Comparison of ENCODE assay signal across 17 cellular contexts in the genomic region with DNA sequence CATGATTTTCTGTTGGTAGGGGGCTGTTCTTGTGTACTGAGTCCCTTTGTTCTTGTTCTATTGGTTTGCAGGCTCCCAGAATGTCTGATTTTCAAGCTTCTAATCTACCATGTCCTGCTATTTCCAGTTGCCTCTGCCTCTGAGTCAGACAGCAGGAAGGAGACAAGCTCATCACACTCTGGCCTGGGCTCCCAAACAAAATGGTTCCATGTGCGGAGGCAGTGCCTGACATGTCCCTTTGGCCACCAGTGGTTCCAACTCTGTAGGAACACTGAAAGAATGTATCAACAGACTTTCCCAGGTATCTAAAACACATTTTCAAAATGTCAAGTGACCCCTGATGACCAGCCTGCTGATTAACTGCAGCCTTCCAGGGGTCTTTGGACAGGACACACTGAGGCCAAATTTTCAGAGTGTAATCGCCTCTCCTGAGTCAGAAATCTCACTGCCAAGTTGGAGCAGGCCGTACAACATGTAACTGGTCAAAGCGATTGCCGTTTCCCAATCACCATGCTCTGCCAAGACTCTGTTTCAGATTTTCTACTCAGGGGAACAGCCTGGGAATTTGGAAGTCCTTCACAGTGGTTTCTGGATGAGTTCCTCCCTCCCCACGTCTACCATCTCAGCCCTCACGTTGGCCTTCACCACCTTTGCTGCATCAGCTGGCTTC.
DNase-seq lines count a peak whose midpoint lies in the region; ATAC-seq and TF ChIP-seq lines count a peak whose summit lies in the region.
"Had no signal": no experiment of that assay in that cellular context is flagged by ENCODE, and none has a peak within 500 bp of the region (broad histone marks: within the 10 kb centered on the region; RNA-seq: fewer than 3 reads in every experiment).

No MANE protein-coding gene starts in this region.

- no peak overlapping the region for H2AK9ac ChIP-seq in IMR-90 (replicated peaks; ENCODE audit: low read depth, low read length, poor library complexity)

- H3K9me3 ChIP-seq in IMR-90 (ENCODE audit: control insufficient read depth, insufficient read depth, low read length) (no peaks in the 10 kb centered on the region), mesenchymal stem cell (ENCODE audit: control insufficient read depth, low read length) (no peaks in the 10 kb centered on the region), testis (no peaks in the 10 kb centered on the region), SJCRH30 (replicated peaks) (no peaks in the 10 kb centered on the region)
- H3K9me3 ChIP-seq: prostate gland had no signal

- H2AFZ ChIP-seq in IMR-90 (replicated peaks; ENCODE audit: low read length, poor library complexity) (peak overlapping the region; percentile 40), mesenchymal stem cell (ENCODE audit: low read depth, low read length) (no peak overlapping the region)

- H3K23ac ChIP-seq in IMR-90 (ENCODE audit: low read depth, low read length): 0 out of 2 replicates have a peak overlapping the region, but pooled peaks have one; percentile 20
- no peak overlapping the region for H3K23ac ChIP-seq in mesenchymal stem cell (ENCODE audit: low read length in 2 of 2)

- no TSS peak for BruUV-seq in IMR-90 (replicated peaks; lab: Mats Ljungman, UMichigan)

- H3K4me1 ChIP-seq in IMR-90 (ENCODE audit: control insufficient read depth, insufficient read depth, low read length): peaks cover 3% of the 10 kb centered on the region; the same call in 1 of the 2 replicates
- no peaks in the 10 kb centered on the region for H3K4me1 ChIP-seq in mesenchymal stem cell (ENCODE audit: control insufficient read depth, insufficient read depth, low read depth, low read length)
- H3K4me1 ChIP-seq in testis: no peaks in the 10 kb centered on the region
- H3K4me1 ChIP-seq in SJCRH30: no peaks in the 10 kb centered on the region
- H3K4me1 ChIP-seq: foreskin keratinocyte, prostate gland had no signal

- ATAC-seq in IMR-90 (ENCODE audit: low read depth): no peak
- ATAC-seq in HG03432 (IDR thresholded peaks at IDR 0.05; ENCODE audit: unreplicated experiment): no peak
- ATAC-seq: foreskin keratinocyte; naive thymus-derived CD4-positive, alpha-beta T cell; stimulated activated naive CD8-positive, alpha-beta T cell treated with anti-CD3 and anti-CD28 coated beads, Interleukin-15, Interleukin-2, amounts not matched to agents 100 U/mL and 50 U/mL, for 24 hours had no signal

- H2BK20ac ChIP-seq in IMR-90 (ENCODE audit: low read depth, low read length): no peak overlapping the region

- H3K79me1 ChIP-seq in IMR-90 (ENCODE audit: low read depth in 1 of 2, low read length in 2 of 2): no peaks in the 10 kb centered on the region
- no peaks in the 10 kb centered on the region for H3K79me1 ChIP-seq in mesenchymal stem cell (replicated peaks; ENCODE audit: low read length, poor library complexity, severe bottlenecking)

- H2BK5ac ChIP-seq in IMR-90 (ENCODE audit: low read depth, low read length, poor library complexity, severe bottlenecking) (no peak overlapping the region), mesenchymal stem cell (ENCODE audit: low read depth, low read length, poor library complexity, severe bottlenecking) (no peak overlapping the region)

- TF ChIP-seq RAD21 in IMR-90 (IDR thresholded peaks at IDR 0.05; ENCODE audit: low read length): no peak

- no peak overlapping the region for H3K27ac ChIP-seq in IMR-90 (ENCODE audit: insufficient read depth, low read length)
- H3K27ac ChIP-seq in mesenchymal stem cell (ENCODE audit: low read length, poor library complexity, severe bottlenecking): no peak overlapping the region
- H3K27ac ChIP-seq in testis: no peak overlapping the region
- no peak overlapping the region for H3K27ac ChIP-seq in SJCRH30
- H3K27ac ChIP-seq: foreskin keratinocyte, prostate gland had no signal

- in situ Hi-C loops in IMR-90 (cut with MboI; ENCODE audit: low sequenced_read_pairs): loop anchor here (10.0 kb wide), 1 partner anchor 478 kb away; no protein-coding TSS in a partner anchor

- peak overlapping the region in 1 of 2 experiments; percentile 63 for H2BK12ac ChIP-seq in mesenchymal stem cell (ENCODE audit: low read length in 2 of 2)

- H2AK5ac ChIP-seq in IMR-90 (ENCODE audit: low read depth, low read length) (0 out of 2 replicates have a peak overlapping the region, but pooled peaks have one; percentile 15), mesenchymal stem cell (ENCODE audit: low read length, severe bottlenecking) (no peak overlapping the region)

- H4K8ac ChIP-seq in IMR-90 (ENCODE audit: low read depth in 2 of 2, low read length in 2 of 2) (0 out of 4 replicates have a peak overlapping the region, but pooled peaks of 1 of the 2 experiments have one; percentile 4), mesenchymal stem cell (ENCODE audit: low read length) (no peak overlapping the region)

- H3K27me3 ChIP-seq in IMR-90 (ENCODE audit: control insufficient read depth, insufficient read depth, low read length): no peaks in the 10 kb centered on the region
- H3K27me3 ChIP-seq in mesenchymal stem cell (ENCODE audit: control insufficient read depth in 1 of 2, insufficient read depth in 1 of 2, low read length in 2 of 2): no peaks in the 10 kb centered on the region
- no peaks in the 10 kb centered on the region for H3K27me3 ChIP-seq in testis
- H3K27me3 ChIP-seq in SJCRH30: no peaks in the 10 kb centered on the region
- H3K27me3 ChIP-seq: foreskin keratinocyte had no signal

- TF ChIP-seq CTCF in IMR-90 (conservative IDR thresholded peaks at IDR 0.05; ENCODE audit: low read depth, low read length) (no peak), testis (IDR thresholded peaks at IDR 0.05) (no peak)

- H3K36me3 ChIP-seq in IMR-90 (ENCODE audit: control insufficient read depth, insufficient read depth, low read length) (no peaks in the 10 kb centered on the region), mesenchymal stem cell (ENCODE audit: control insufficient read depth in 1 of 2, insufficient read depth in 2 of 2, low read depth in 1 of 2, low read length in 2 of 2) (no peaks in the 10 kb centered on the region), testis (ENCODE audit: low read depth, missing control alignments) (no peaks in the 10 kb centered on the region), SJCRH30 (no peaks in the 10 kb centered on the region)
- H3K36me3 ChIP-seq: prostate gland had no signal

- no peak overlapping the region; the same call in 1 of the 2 replicates for H4K5ac ChIP-seq in IMR-90 (ENCODE audit: low read depth, low read length)

- 50% methylated on average over 4 of the region's 7 CpGs; no CpG with 5 or more reads in 1 of the 2 experiments for WGBS in IMR-90 (ENCODE audit: extremely low coverage in 2 of 2, insufficient read length in 1 of 2), 2 experiments
- WGBS in mesenchymal stem cell: 90% methylated on average over 7 of the region's 7 CpGs
- 57 to 72% methylated on average over 7 of the region's 7 CpGs for WGBS in testis, 2 donors

- no peak overlapping the region for H3K56ac ChIP-seq in IMR-90 (ENCODE audit: extremely low read depth, insufficient read depth, low read length)

- CTCF ChIA-PET in IMR-90 (lab: Yijun Ruan, JAX): interaction anchor here (1.3 kb wide), 1 partner anchor 10 kb away, joined by 3 read pairs; no protein-coding TSS in a partner anchor

- no peaks in the 10 kb centered on the region for H4K20me1 ChIP-seq in IMR-90 (ENCODE audit: insufficient read depth, low read length)

- DNase-seq in IMR-90: no peak
- DNase-seq in fibroblast of peridontal ligament (ENCODE audit: extremely low read depth): peak; percentile 46
- DNase-seq in mesenchymal stem cell: no peak
- DNase-seq in testis: peak; percentile 30
- DNase-seq in retina: no peak
- DNase-seq in SJCRH30: no peak
- DNase-seq in ecto neural progenitor cell (ENCODE audit: low spot score): no peak
- DNase-seq: COR-L47; effector memory CD4-positive, alpha-beta T cell; foreskin keratinocyte; naive thymus-derived CD4-positive, alpha-beta T cell; NCI-H1694 treated with DMSO at 0.1 percent for 48 hours; NCI-H446; stimulated activated CD4-positive, alpha-beta T cell treated with anti-CD3 and anti-CD28 coated beads, Interleukin-15, amount 100 ng/mL, for 24 hours; stimulated activated naive CD8-positive, alpha-beta T cell treated with anti-CD3 and anti-CD28 coated beads, Interleukin-15, Interleukin-2, amounts not matched to agents 100 U/mL and 50 U/mL, for 24 hours had no signal

- dilution Hi-C loops in IMR-90 (cut with HindIII; ENCODE audit: low sequenced_read_pairs, unreplicated experiment): no loop called here

- TF ChIP-seq POLR2A in IMR-90 (IDR thresholded peaks at IDR 0.05; ENCODE audit: low read depth, low read length) (no peak), testis (IDR thresholded peaks at IDR 0.05) (no peak)

- H3K4ac ChIP-seq in IMR-90 (ENCODE audit: low read depth, low read length) (no peak overlapping the region), mesenchymal stem cell (ENCODE audit: low read depth in 1 of 2, low read length in 2 of 2) (no peak overlapping the region)

- H4K91ac ChIP-seq in IMR-90 (ENCODE audit: insufficient read depth, low read depth, low read length) (no peak overlapping the region), mesenchymal stem cell (ENCODE audit: low read length) (no peak overlapping the region)

- intact Hi-C loops in IMR-90 (cut with micrococcal nuclease): no loop called here
- intact Hi-C loops in testis (cut with DNase I; ENCODE audit: low total_unique reads): no loop called here

- H3K9ac ChIP-seq in IMR-90 (ENCODE audit: low read depth, low read length) (no peak overlapping the region), mesenchymal stem cell (ENCODE audit: low read length) (peak overlapping the region; percentile 80)

- H3K4me3 ChIP-seq in IMR-90 (ENCODE audit: insufficient read depth, low read depth, low read length): no peak overlapping the region
- H3K4me3 ChIP-seq in mesenchymal stem cell (ENCODE audit: insufficient read depth in 1 of 2, low read depth in 1 of 2, low read length in 2 of 2): peak overlapping the region in 1 of 2 experiments; percentile 2
- no peak overlapping the region for H3K4me3 ChIP-seq in testis
- H3K4me3 ChIP-seq in SJCRH30: no peak overlapping the region
- H3K4me3 ChIP-seq: prostate gland had no signal

- H3K4me2 ChIP-seq in IMR-90 (ENCODE audit: low read depth, low read length) (no peak overlapping the region), mesenchymal stem cell (ENCODE audit: low read length, poor library complexity, severe bottlenecking) (no peak overlapping the region)

- H3K18ac ChIP-seq in IMR-90 (ENCODE audit: low read depth, low read length): no peak overlapping the region
- no peak overlapping the region for H3K18ac ChIP-seq in mesenchymal stem cell (ENCODE audit: low read depth in 1 of 2, low read length in 2 of 2)

- H3K9me1 ChIP-seq in IMR-90 (ENCODE audit: insufficient read depth, low read length): no peaks in the 10 kb centered on the region

- peak overlapping the region; percentile 52; the same call in 1 of the 2 replicates for H2BK120ac ChIP-seq in IMR-90 (ENCODE audit: low read depth, low read length)
- no peak overlapping the region for H2BK120ac ChIP-seq in mesenchymal stem cell (ENCODE audit: low read depth, low read length)

- H3K14ac ChIP-seq in IMR-90 (replicated peaks; ENCODE audit: low read depth, low read length) (no peak overlapping the region; the same call in 1 of the 2 replicates), mesenchymal stem cell (ENCODE audit: low read length in 2 of 2) (no peak overlapping the region)

- POLR2A ChIA-PET in IMR-90 (lab: Charles Lee; ENCODE audit: unreplicated experiment): no interaction called here

- H2BK15ac ChIP-seq in IMR-90 (ENCODE audit: low read depth, low read length) (0 out of 3 replicates have a peak overlapping the region, but pooled peaks have one; percentile 41), mesenchymal stem cell (ENCODE audit: low read depth, poor library complexity, severe bottlenecking) (no peak overlapping the region)

Comparison
In these comparisons a context has a peak if more than half of its experiments do, and no peak if none do; other contexts are left out.
1. DNase-seq: peak in fibroblast of peridontal ligament (single experiment) and testis (single experiment); none in IMR-90 (single experiment), mesenchymal stem cell (single experiment), retina (single experiment), SJCRH30 (0 of 2) and ecto neural progenitor cell (single experiment).